1 cellular context compared by ENCODE assay signal in the genomic region with DNA sequence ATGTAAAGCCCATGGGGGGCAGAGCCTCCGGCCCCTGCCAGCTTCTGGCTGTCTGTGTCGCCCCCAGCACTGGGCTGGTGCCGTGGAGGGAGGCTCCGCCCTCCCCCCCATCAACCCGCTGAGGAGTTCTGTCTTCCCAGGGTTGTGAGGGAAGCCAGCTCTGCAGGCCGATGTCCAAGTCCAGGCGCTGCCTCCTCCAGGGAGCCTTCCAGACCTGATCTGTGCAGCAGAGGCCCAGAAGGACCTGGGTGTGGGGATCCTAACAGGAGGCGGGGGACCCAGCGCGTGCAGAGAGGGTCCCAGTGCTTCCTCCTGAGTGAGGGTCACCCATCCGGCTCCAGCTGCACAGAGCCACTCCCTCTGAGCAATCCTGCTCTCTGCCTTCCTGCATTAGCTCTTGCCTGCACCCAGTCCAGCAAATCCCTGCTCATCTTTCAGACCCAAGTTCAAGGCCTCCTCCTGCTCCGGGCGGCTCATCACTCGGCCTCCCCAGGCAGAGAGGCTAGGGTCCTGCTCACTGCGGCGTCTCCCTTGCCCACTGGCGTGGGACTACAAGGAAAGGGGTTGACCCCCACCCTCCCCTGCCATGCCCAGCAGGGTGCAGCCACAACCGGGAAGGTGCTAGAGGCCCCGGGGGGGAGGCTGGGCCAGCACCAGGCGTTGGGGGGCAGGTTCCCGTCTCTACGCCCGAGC.
TF ChIP-seq lines count a peak whose summit lies in the region.

No MANE protein-coding gene starts in this region.

TF ChIP-seq in GM23338, 12 proteins besides CTCF, POLR2A, EP300 and RAD21:
- TF ChIP-seq, protein P1, sequence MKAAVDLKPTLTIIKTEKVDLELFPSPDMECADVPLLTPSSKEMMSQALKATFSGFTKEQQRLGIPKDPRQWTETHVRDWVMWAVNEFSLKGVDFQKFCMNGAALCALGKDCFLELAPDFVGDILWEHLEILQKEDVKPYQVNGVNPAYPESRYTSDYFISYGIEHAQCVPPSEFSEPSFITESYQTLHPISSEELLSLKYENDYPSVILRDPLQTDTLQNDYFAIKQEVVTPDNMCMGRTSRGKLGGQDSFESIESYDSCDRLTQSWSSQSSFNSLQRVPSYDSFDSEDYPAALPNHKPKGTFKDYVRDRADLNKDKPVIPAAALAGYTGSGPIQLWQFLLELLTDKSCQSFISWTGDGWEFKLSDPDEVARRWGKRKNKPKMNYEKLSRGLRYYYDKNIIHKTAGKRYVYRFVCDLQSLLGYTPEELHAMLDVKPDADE (IDR thresholded peaks at IDR 0.05): no peak
- no peak for TF ChIP-seq ZNF331 (CRISPR knock-in tag; IDR thresholded peaks at IDR 0.05; ENCODE audit: low read depth)
- no peak for TF ChIP-seq STAT1 (IDR thresholded peaks at IDR 0.05; ENCODE audit: unreplicated experiment)
- no peak for TF ChIP-seq ZNF114 (CRISPR knock-in tag; IDR thresholded peaks at IDR 0.05)
- no peak for TF ChIP-seq ZNF462 (CRISPR knock-in tag; IDR thresholded peaks at IDR 0.05)
- TF ChIP-seq CREB1 (CRISPR knock-in tag; IDR thresholded peaks at IDR 0.05; ENCODE audit: low read depth): no peak
- TF ChIP-seq EZH2phosphoT487 (IDR thresholded peaks at IDR 0.05; ENCODE audit: unreplicated experiment): no peak
- TF ChIP-seq EZH2 (IDR thresholded peaks at IDR 0.05; ENCODE audit: low read depth, unreplicated experiment): no peak
- no peak for TF ChIP-seq JUNB (IDR thresholded peaks at IDR 0.05; ENCODE audit: unreplicated experiment)
- TF ChIP-seq NANOG (IDR thresholded peaks at IDR 0.05; ENCODE audit: borderline replicate concordance): no peak
- TF ChIP-seq REST (IDR thresholded peaks at IDR 0.05; ENCODE audit: unreplicated experiment): no peak
- TF ChIP-seq POLR2AphosphoS5 (IDR thresholded peaks at IDR 0.05; ENCODE audit: low read depth): no peak
